1 cellular context compared by ENCODE assay signal in the genomic region with DNA sequence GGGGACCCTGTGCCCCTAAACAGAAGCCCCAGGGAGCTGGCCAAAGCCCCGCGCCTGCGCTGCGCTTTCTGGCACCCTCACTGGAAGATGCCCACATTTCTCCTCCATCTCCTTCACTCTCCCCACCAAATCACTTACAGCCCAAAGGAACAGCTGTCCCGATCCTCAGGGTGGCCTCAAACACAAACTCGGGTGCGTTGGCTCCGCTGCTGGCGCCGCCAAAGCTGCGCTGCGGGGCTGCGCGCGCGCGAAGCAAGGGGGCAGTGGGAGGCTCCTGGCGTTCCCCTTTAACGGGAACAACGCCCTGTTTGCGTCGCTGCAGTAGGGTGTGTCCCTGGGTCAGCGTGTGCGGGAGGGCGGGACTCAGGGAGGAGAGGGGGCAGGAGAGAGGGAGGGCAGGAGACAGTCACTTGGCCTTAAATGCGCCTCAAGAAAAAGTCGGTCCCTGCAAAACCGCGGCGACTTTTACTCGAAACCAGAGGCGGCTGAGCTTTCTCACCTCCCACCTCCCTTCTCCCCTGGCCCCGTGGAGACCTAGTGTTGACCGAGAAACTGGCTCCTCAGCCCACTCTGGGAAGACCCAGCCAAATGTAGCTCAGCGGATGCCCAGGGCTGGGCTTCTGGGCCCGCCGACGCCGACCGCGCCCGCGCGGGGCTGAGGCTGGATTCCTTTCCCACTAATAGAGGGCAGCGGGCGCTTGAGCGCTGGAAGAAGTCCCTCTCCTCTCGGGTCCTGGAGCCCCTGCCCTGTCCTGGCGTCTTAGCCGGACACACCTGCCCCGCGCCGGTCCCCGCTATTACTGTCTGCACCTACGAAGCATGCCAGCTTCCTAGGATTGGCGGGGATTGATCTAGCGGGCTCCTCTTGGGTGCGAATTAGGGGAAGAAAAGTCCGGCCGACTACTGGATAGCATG.
TF ChIP-seq lines count a peak whose summit lies in the region.

No MANE protein-coding gene starts in this region.

TF ChIP-seq in HEK293, 187 proteins besides CTCF, POLR2A, EP300 and RAD21 (continued from another document and continues in another):
- TF ChIP-seq ZNF621 (tag by site-specific recombination; IDR thresholded peaks at IDR 0.05) (no peak), ZNF561 (tag by site-specific recombination; IDR thresholded peaks at IDR 0.05; ENCODE audit: borderline replicate concordance) (no peak; the same call in 1 of the 2 replicates), SCRT2 (tag by site-specific recombination; IDR thresholded peaks at IDR 0.05) (no peak), ZNF623 (tag by site-specific recombination; IDR thresholded peaks at IDR 0.05) (no peak), ZSCAN30 (tag by site-specific recombination; IDR thresholded peaks at IDR 0.05) (no peak), ZNF302 (tag by site-specific recombination; IDR thresholded peaks at IDR 0.05; ENCODE audit: low read depth) (no peak), ZNF707 (tag by site-specific recombination; IDR thresholded peaks at IDR 0.05) (no peak), ZNF433 (tag by site-specific recombination; IDR thresholded peaks at IDR 0.05; ENCODE audit: low read depth) (no peak), ZNF701 (tag by site-specific recombination; IDR thresholded peaks at IDR 0.05) (no peak), ZNF10 (tag by site-specific recombination; IDR thresholded peaks at IDR 0.05) (no peak), ZNF175 (tag by site-specific recombination; IDR thresholded peaks at IDR 0.05) (no peak), ZNF133 (tag by site-specific recombination; IDR thresholded peaks at IDR 0.05) (no peak), SP2 (tag by site-specific recombination; IDR thresholded peaks at IDR 0.05) (peak; percentile 92), ZNF791 (tag by site-specific recombination; IDR thresholded peaks at IDR 0.05) (no peak), ZNF132 (tag by site-specific recombination; IDR thresholded peaks at IDR 0.05; ENCODE audit: borderline replicate concordance) (no peak), TRIM28 (IDR thresholded peaks at IDR 0.05; ENCODE audit: borderline replicate concordance, low read length) (no peak), KLF10 (tag by site-specific recombination; IDR thresholded peaks at IDR 0.05) (peak; percentile 82), ZNF624 (tag by site-specific recombination; IDR thresholded peaks at IDR 0.05) (no peak), ZNF555 (tag by site-specific recombination; conservative IDR thresholded peaks at IDR 0.05) (no peak), ZNF37A (tag by site-specific recombination; IDR thresholded peaks at IDR 0.05) (no peak), ZFP69B (tag by site-specific recombination; IDR thresholded peaks at IDR 0.05) (peak; percentile 95), OSR2 (tag by site-specific recombination; IDR thresholded peaks at IDR 0.05) (no peak), MZF1 (tag by site-specific recombination; IDR thresholded peaks at IDR 0.05; ENCODE audit: borderline replicate concordance) (no peak), ZNF585B (tag by site-specific recombination; IDR thresholded peaks at IDR 0.05) (no peak), ZNF501 (tag by site-specific recombination; IDR thresholded peaks at IDR 0.05) (no peak), ZNF169 (tag by site-specific recombination; IDR thresholded peaks at IDR 0.05) (no peak), SCRT1 (tag by site-specific recombination; IDR thresholded peaks at IDR 0.05; ENCODE audit: borderline replicate concordance) (no peak), ZNF610 (tag by site-specific recombination; IDR thresholded peaks at IDR 0.05; ENCODE audit: borderline replicate concordance) (no peak), ZNF426 (tag by site-specific recombination; IDR thresholded peaks at IDR 0.05) (no peak), BCL11A (tag by site-specific recombination; IDR thresholded peaks at IDR 0.05; ENCODE audit: low read depth) (no peak), HOXA7 (CRISPR knock-in tag; IDR thresholded peaks at IDR 0.05; ENCODE audit: borderline replicate concordance) (no peak), HOXD13 (CRISPR knock-in tag; IDR thresholded peaks at IDR 0.05; ENCODE audit: borderline replicate concordance) (no peak), ZNF324 (tag by site-specific recombination; IDR thresholded peaks at IDR 0.05) (no peak), ZNF48 (tag by site-specific recombination; IDR thresholded peaks at IDR 0.05) (no peak), WT1 (tag by site-specific recombination; IDR thresholded peaks at IDR 0.05) (peak; percentile 55; the same call in 1 of the 2 replicates), ZNF596 (tag by site-specific recombination; IDR thresholded peaks at IDR 0.05) (no peak), ZNF394 (tag by site-specific recombination; IDR thresholded peaks at IDR 0.05; ENCODE audit: borderline replicate concordance) (no peak), ZNF423 (tag by site-specific recombination; IDR thresholded peaks at IDR 0.05) (no peak), ZNF146 (tag by site-specific recombination; IDR thresholded peaks at IDR 0.05) (no peak), ZNF747 (tag by site-specific recombination; IDR thresholded peaks at IDR 0.05) (no peak), KLF16 (tag by site-specific recombination; IDR thresholded peaks at IDR 0.05) (0 out of 2 replicates have a peak, but pooled peaks have one; percentile 55), ZNF24 (tag by site-specific recombination; IDR thresholded peaks at IDR 0.05) (no peak), SETDB1 (IDR thresholded peaks at IDR 0.05; ENCODE audit: insufficient read length, low read length) (no peak), ZNF548 (tag by site-specific recombination; IDR thresholded peaks at IDR 0.05) (no peak), ZSCAN23 (tag by site-specific recombination; IDR thresholded peaks at IDR 0.05) (no peak), ZNF140 (tag by site-specific recombination; IDR thresholded peaks at IDR 0.05) (no peak), ZNF530 (tag by site-specific recombination; IDR thresholded peaks at IDR 0.05; ENCODE audit: low read depth) (no peak), GLI2 (tag by site-specific recombination; IDR thresholded peaks at IDR 0.05; ENCODE audit: borderline replicate concordance, low read depth) (no peak), ZNF16 (tag by site-specific recombination; IDR thresholded peaks at IDR 0.05; ENCODE audit: low read depth) (no peak), ZFHX2 (tag by site-specific recombination; conservative IDR thresholded peaks at IDR 0.05) (peak; percentile 65; the same call in 1 of the 2 replicates), ZIC2 (tag by site-specific recombination; IDR thresholded peaks at IDR 0.05) (peak; percentile 71), ZNF202 (tag by site-specific recombination; IDR thresholded peaks at IDR 0.05; ENCODE audit: borderline replicate concordance) (no peak), ZNF785 (tag by site-specific recombination; IDR thresholded peaks at IDR 0.05) (no peak), ZXDB (tag by site-specific recombination; IDR thresholded peaks at IDR 0.05) (peak; percentile 28; the same call in 1 of the 2 replicates), ZNF239 (tag by site-specific recombination; IDR thresholded peaks at IDR 0.05) (no peak)
- TF ChIP-seq, protein P1, sequence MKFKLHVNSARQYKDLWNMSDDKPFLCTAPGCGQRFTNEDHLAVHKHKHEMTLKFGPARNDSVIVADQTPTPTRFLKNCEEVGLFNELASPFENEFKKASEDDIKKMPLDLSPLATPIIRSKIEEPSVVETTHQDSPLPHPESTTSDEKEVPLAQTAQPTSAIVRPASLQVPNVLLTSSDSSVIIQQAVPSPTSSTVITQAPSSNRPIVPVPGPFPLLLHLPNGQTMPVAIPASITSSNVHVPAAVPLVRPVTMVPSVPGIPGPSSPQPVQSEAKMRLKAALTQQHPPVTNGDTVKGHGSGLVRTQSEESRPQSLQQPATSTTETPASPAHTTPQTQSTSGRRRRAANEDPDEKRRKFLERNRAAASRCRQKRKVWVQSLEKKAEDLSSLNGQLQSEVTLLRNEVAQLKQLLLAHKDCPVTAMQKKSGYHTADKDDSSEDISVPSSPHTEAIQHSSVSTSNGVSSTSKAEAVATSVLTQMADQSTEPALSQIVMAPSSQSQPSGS (tag by site-specific recombination; IDR thresholded peaks at IDR 0.05; ENCODE audit: low read depth) = no peak
- TF ChIP-seq, protein P2, sequence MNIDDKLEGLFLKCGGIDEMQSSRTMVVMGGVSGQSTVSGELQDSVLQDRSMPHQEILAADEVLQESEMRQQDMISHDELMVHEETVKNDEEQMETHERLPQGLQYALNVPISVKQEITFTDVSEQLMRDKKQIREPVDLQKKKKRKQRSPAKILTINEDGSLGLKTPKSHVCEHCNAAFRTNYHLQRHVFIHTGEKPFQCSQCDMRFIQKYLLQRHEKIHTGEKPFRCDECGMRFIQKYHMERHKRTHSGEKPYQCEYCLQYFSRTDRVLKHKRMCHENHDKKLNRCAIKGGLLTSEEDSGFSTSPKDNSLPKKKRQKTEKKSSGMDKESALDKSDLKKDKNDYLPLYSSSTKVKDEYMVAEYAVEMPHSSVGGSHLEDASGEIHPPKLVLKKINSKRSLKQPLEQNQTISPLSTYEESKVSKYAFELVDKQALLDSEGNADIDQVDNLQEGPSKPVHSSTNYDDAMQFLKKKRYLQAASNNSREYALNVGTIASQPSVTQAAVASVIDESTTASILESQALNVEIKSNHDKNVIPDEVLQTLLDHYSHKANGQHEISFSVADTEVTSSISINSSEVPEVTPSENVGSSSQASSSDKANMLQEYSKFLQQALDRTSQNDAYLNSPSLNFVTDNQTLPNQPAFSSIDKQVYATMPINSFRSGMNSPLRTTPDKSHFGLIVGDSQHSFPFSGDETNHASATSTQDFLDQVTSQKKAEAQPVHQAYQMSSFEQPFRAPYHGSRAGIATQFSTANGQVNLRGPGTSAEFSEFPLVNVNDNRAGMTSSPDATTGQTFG (tag by site-specific recombination; IDR thresholded peaks at IDR 0.05; ENCODE audit: borderline replicate concordance) = no peak
- TF ChIP-seq, protein P3, sequence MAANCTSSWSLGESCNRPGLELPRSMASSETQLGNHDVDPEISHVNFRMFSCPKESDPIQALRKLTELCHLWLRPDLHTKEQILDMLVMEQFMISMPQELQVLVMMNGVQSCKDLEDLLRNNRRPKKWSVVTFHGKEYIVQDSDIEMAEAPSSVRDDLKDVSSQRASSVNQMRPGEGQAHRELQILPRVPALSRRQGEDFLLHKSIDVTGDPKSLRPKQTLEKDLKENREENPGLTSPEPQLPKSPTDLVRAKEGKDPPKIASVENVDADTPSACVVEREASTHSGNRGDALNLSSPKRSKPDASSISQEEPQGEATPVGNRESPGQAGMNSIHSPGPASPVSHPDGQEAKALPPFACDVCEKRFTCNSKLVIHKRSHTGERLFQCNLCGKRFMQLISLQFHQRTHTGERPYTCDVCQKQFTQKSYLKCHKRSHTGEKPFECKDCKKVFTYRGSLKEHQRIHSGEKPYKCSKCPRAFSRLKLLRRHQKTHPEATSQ (tag by site-specific recombination; IDR thresholded peaks at IDR 0.05) = no peak
- TF ChIP-seq, protein P4, sequence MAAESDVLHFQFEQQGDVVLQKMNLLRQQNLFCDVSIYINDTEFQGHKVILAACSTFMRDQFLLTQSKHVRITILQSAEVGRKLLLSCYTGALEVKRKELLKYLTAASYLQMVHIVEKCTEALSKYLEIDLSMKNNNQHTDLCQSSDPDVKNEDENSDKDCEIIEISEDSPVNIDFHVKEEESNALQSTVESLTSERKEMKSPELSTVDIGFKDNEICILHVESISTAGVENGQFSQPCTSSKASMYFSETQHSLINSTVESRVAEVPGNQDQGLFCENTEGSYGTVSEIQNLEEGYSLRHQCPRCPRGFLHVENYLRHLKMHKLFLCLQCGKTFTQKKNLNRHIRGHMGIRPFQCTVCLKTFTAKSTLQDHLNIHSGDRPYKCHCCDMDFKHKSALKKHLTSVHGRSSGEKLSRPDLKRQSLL (tag by site-specific recombination; IDR thresholded peaks at IDR 0.05) = peak; percentile 66
- TF ChIP-seq, protein P5, sequence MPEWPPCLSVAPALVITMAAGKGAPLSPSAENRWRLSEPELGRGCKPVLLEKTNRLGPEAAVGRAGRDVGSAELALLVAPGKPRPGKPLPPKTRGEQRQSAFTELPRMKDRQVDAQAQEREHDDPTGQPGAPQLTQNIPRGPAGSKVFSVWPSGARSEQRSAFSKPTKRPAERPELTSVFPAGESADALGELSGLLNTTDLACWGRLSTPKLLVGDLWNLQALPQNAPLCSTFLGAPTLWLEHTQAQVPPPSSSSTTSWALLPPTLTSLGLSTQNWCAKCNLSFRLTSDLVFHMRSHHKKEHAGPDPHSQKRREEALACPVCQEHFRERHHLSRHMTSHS (tag by site-specific recombination; IDR thresholded peaks at IDR 0.05) = no peak
- TF ChIP-seq, protein P6, sequence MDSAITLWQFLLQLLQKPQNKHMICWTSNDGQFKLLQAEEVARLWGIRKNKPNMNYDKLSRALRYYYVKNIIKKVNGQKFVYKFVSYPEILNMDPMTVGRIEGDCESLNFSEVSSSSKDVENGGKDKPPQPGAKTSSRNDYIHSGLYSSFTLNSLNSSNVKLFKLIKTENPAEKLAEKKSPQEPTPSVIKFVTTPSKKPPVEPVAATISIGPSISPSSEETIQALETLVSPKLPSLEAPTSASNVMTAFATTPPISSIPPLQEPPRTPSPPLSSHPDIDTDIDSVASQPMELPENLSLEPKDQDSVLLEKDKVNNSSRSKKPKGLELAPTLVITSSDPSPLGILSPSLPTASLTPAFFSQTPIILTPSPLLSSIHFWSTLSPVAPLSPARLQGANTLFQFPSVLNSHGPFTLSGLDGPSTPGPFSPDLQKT (IDR thresholded peaks at IDR 0.05; ENCODE audit: borderline replicate concordance, low read depth, low read length) = no peak
- TF ChIP-seq, protein P7, sequence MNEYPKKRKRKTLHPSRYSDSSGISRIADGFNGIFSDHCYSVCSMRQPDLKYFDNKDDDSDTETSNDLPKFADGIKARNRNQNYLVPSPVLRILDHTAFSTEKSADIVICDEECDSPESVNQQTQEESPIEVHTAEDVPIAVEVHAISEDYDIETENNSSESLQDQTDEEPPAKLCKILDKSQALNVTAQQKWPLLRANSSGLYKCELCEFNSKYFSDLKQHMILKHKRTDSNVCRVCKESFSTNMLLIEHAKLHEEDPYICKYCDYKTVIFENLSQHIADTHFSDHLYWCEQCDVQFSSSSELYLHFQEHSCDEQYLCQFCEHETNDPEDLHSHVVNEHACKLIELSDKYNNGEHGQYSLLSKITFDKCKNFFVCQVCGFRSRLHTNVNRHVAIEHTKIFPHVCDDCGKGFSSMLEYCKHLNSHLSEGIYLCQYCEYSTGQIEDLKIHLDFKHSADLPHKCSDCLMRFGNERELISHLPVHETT (tag by site-specific recombination; IDR thresholded peaks at IDR 0.05) = no peak
- TF ChIP-seq, protein P8, sequence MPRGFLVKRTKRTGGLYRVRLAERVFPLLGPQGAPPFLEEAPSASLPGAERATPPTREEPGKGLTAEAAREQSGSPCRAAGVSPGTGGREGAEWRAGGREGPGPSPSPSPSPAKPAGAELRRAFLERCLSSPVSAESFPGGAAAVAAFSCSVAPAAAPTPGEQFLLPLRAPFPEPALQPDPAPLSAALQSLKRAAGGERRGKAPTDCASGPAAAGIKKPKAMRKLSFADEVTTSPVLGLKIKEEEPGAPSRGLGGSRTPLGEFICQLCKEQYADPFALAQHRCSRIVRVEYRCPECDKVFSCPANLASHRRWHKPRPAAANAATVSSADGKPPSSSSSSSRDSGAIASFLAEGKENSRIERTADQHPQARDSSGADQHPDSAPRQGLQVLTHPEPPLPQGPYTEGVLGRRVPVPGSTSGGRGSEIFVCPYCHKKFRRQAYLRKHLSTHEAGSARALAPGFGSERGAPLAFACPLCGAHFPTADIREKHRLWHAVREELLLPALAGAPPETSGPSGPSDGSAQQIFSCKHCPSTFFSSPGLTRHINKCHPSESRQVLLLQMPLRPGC (tag by site-specific recombination; IDR thresholded peaks at IDR 0.05) = no peak
